16 cellular contexts compared by ENCODE assay signal in the genomic region with DNA sequence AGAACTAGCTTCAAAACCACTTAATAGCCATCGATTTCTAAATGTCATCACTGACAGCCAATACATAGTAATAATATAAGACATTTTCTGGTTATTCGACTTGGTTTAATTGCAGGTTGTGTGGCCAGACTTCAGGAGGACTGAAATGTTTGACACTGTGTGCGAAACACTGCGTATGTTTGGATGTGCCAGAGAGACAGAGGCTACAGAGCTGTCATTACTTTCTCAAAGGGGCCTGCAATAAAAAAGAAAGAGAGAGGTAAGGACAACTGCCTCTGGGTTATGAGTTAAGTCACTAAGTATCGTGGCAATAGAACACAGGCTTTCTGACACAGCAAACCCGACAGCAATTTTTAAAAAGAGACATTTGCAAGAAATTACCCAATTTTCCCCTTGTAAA. TPM values are rescaled to one million over a fixed set of nuclear protein-coding genes. Genes with fewer than 3 reads are reported as not detected.
DNase-seq lines count a peak whose midpoint lies in the region; ATAC-seq and TF ChIP-seq lines count a peak whose summit lies in the region.
"Had no signal": no experiment of that assay in that cellular context is flagged by ENCODE, and none has a peak within 500 bp of the region (broad histone marks: within the 10 kb centered on the region; RNA-seq: fewer than 3 reads in every experiment).

No MANE protein-coding gene starts in this region.

- WGBS in heart right ventricle, 2 donors: 47 to 60% methylated on average over 6 of the region's 6 CpGs
- 77 to 88% methylated on average over 6 of the region's 6 CpGs for WGBS in upper lobe of left lung, 2 donors

- no peaks in the 10 kb centered on the region for H3K79me2 ChIP-seq in OCI-LY3 (ENCODE audit: low read length)

- H3K36me3 ChIP-seq in OCI-LY3 (replicated peaks; ENCODE audit: low read depth, low read length): no peaks in the 10 kb centered on the region
- peaks cover 0 to 6% (median 0%) of the 10 kb centered on the region in 9 donors for H3K36me3 ChIP-seq in heart right ventricle
- H3K36me3 ChIP-seq in neuron (ENCODE audit: insufficient read depth, low read length): no peaks in the 10 kb centered on the region
- no peaks in the 10 kb centered on the region for H3K36me3 ChIP-seq in upper lobe of left lung
- H3K36me3 ChIP-seq: ascending aorta, right lobe of liver, thoracic aorta had no signal

- intact Hi-C loops in heart right ventricle (cut with DNase I): loop anchor here in 2 of 10 donors (1.0 to 5.0 kb wide), 2 partner anchors 39 to 185 kb away; a partner anchor contains a TSS

- TF ChIP-seq CTCF in OCI-LY3 (IDR thresholded peaks at IDR 0.05; ENCODE audit: low read depth, low read length) (no peak), heart right ventricle (IDR thresholded peaks at IDR 0.05) (no peak), upper lobe of left lung (IDR thresholded peaks at IDR 0.05) (no peak)

- no peak overlapping the region for H3K9ac ChIP-seq in OCI-LY3 (ENCODE audit: low read length)

- no peaks in the 10 kb centered on the region for H4K20me1 ChIP-seq in OCI-LY3 (ENCODE audit: insufficient read depth, low read length)

- no peak for TF ChIP-seq EP300 in upper lobe of left lung (IDR thresholded peaks at IDR 0.05)

- DNase-seq in heart right ventricle (no peak), upper lobe of left lung (no peak), NCI-H2171 (lab: John Stamatoyannopoulos, UW) (no peak), NCI-H774 (lab: John Stamatoyannopoulos, UW) (no peak), HK-2 (ENCODE audit: unreplicated experiment) (no peak)

- H3K4me1 ChIP-seq in OCI-LY3 (ENCODE audit: low read length): no peaks in the 10 kb centered on the region
- H3K4me1 ChIP-seq in heart right ventricle: peaks cover 0 to 10% (median 6%) of the 10 kb centered on the region in 9 donors
- peaks cover 6% of the 10 kb centered on the region for H3K4me1 ChIP-seq in neuron (ENCODE audit: insufficient read depth, low read length)
- H3K4me1 ChIP-seq in upper lobe of left lung: peaks cover 0 to 10% (median 2%) of the 10 kb centered on the region in 4 donors
- H3K4me1 ChIP-seq: ascending aorta, right lobe of liver had no signal

- H3K27me3 ChIP-seq in OCI-LY3 (ENCODE audit: low read depth, low read length) (peaks cover under 1% of the 10 kb centered on the region; the same call in 1 of the 2 replicates), heart right ventricle (no peaks in the 10 kb centered on the region), neuron (ENCODE audit: insufficient read depth, low read length) (no peaks in the 10 kb centered on the region), upper lobe of left lung (no peaks in the 10 kb centered on the region)
- H3K27me3 ChIP-seq: ascending aorta, right lobe of liver had no signal

- no peak for TF ChIP-seq POLR2A in upper lobe of left lung (IDR thresholded peaks at IDR 0.05)

- H3K4me3 ChIP-seq in OCI-LY3 (ENCODE audit: low read length) (no peak overlapping the region), heart right ventricle (peak overlapping the region; percentile 20 to 58 (median 42)), neuron (ENCODE audit: low read length) (no peak overlapping the region), upper lobe of left lung (peak overlapping the region in 1 of 4 donors; percentile 6)
- H3K4me3 ChIP-seq: ascending aorta, right lobe of liver, thoracic aorta had no signal

- H3K27ac ChIP-seq in OCI-LY3 (ENCODE audit: low read length): no peak overlapping the region
- H3K27ac ChIP-seq in heart right ventricle: peak overlapping the region; percentile 47 to 88 (median 73)
- H3K27ac ChIP-seq in upper lobe of left lung: peak overlapping the region in 3 of 4 donors; percentile 17 to 64 (median 48)
- H3K27ac ChIP-seq: ascending aorta, right lobe of liver, thoracic aorta had no signal

- H3K9me3 ChIP-seq in OCI-LY3 (ENCODE audit: insufficient read depth, low read length) (no peaks in the 10 kb centered on the region), heart right ventricle (no peaks in the 10 kb centered on the region), neuron (ENCODE audit: low read length) (no peaks in the 10 kb centered on the region), upper lobe of left lung (no peaks in the 10 kb centered on the region)
- H3K9me3 ChIP-seq: ascending aorta, right lobe of liver, thoracic aorta had no signal

- H2AFZ ChIP-seq in OCI-LY3 (ENCODE audit: low read depth, low read length) (0 out of 2 replicates have a peak overlapping the region, but pooled peaks have one; percentile 61), neuron (ENCODE audit: low read depth, low read length) (peak overlapping the region; percentile 18)

- ATAC-seq in heart right ventricle: peak in 7 of 8 donors; percentile 23 to 70 (median 58)
- ATAC-seq in upper lobe of left lung (ENCODE audit: low FRiP score in 2 of 2): no peak

- no peak overlapping the region for H3K4me2 ChIP-seq in OCI-LY3 (ENCODE audit: low read length)

RNA-seq across cellular contexts. Expression of a gene that starts 0.9 kb away (rescaled TPM):
- total RNA-seq in heart right ventricle: 100 to 1,000 TPM; 122 to 240 (median 188) TPM
- polyA plus RNA-seq in heart right ventricle: 10 to 100 TPM; 28.6 to 96.1 TPM
- 1 to 10 TPM in 1 of 6 donors, under 1 TPM in 3, not detected in 2; 0.17 to 4.2 (median 0.40) TPM for total RNA-seq in upper lobe of left lung
- total RNA-seq: activated B cell treated with CpG ODN at 0.5 μM for 24 hours; activated T-helper 2 cell treated with anti-CD3 and anti-CD28 coated beads, Interferon-gamma antibody, Interleukin-2, Interleukin-4, amounts not matched to agents 10 μg/mL and 5 μg/mL and 100 μg/mL, durations not matched to agents 14 hours and 24 hours and 36 hours; ascending aorta; CD4-positive, alpha-beta T cell; glomerular endothelial cell; kidney epithelial cell; osteocyte; thoracic aorta had no signal

RNA-seq across cellular contexts. Expression of a gene that starts 36.8 kb away (rescaled TPM):
- total RNA-seq in heart right ventricle (100 to 1,000 TPM; 151 to 226 (median 195) TPM), upper lobe of left lung (100 to 1,000 TPM in 4 of 6 donors, 10 to 100 TPM in 2; 34.6 to 145 (median 125) TPM)
- polyA plus RNA-seq in heart right ventricle: 100 to 1,000 TPM; 156 to 224 TPM

RNA-seq across cellular contexts. Expression of a gene that starts 41.3 kb away (rescaled TPM):
- total RNA-seq in heart right ventricle (100 to 1,000 TPM in 3 of 10 donors, 10 to 100 TPM in 7; 73.6 to 119 (median 87.2) TPM), upper lobe of left lung (10 to 100 TPM; 36.8 to 71.9 (median 50.5) TPM)
- polyA plus RNA-seq in heart right ventricle: 10 to 100 TPM; 36.7 to 45.1 TPM

Comparison
In these comparisons a context has a peak if more than half of its experiments do, and no peak if none do; other contexts are left out.
1. H3K4me3 ChIP-seq: peak in heart right ventricle (10 of 10); none in OCI-LY3 (single experiment) and neuron (single experiment).
2. ATAC-seq: peak in heart right ventricle (7 of 8); none in upper lobe of left lung (0 of 2).
3. RNA of a gene that starts 0.9 kb away (total RNA-seq): 122 to 240 TPM in heart right ventricle; 0.17 to 4.2 TPM in upper lobe of left lung; every median in the first group is over 10 times any median in the second.